ENCODE assay signal across 8 cellular contexts in genomic region chrX:150547511-150548115, GRCh38. TPM values are rescaled to one million over a fixed set of nuclear protein-coding genes. Genes with fewer than 3 reads are reported as not detected.
DNase-seq lines count a peak whose midpoint lies in the region; ATAC-seq and TF ChIP-seq lines count a peak whose summit lies in the region.

No MANE protein-coding gene starts in this region.

- peaks cover 11 to 30% (median 19%) of the 10 kb centered on the region in 4 donors for H3K4me1 Mint-ChIP-seq in CD4-positive, alpha-beta memory T cell
- peaks cover 26% of the 10 kb centered on the region for H3K4me1 Mint-ChIP-seq in activated T-helper 1 cell treated with anti-CD3 and anti-CD28 coated beads, Interleukin-12 subunit alpha, Interleukin-12 subunit beta, Interleukin-2, Interleukin-4 antibody, amounts not matched to agents 30 ng/mL and 10 ng/mL and 1 ng/mL, durations not matched to agents 14 hours and 24 hours and 36 hours (ENCODE audit: low read depth)
- H3K4me1 Mint-ChIP-seq in natural killer cell treated with Interleukin-12 subunit alpha and Interleukin-12 subunit beta and Interleukin-15 and Interleukin-18, amount 100 ng/mL, for 72 hours (ENCODE audit: low read depth in 2 of 2) = peaks cover 25 to 33% of the 10 kb centered on the region in 2 donors

- peak overlapping the region; percentile 57 to 81 (median 78) for H3K4me3 Mint-ChIP-seq in CD4-positive, alpha-beta memory T cell
- H3K4me3 Mint-ChIP-seq in activated T-helper 1 cell treated with anti-CD3 and anti-CD28 coated beads, Interleukin-12 subunit alpha, Interleukin-12 subunit beta, Interleukin-2, Interleukin-4 antibody, amounts not matched to agents 30 ng/mL and 10 ng/mL and 1 ng/mL, durations not matched to agents 14 hours and 24 hours and 36 hours = peak overlapping the region; percentile 30
- H3K4me3 Mint-ChIP-seq in natural killer cell treated with Interleukin-12 subunit alpha and Interleukin-12 subunit beta and Interleukin-15 and Interleukin-18, amount 100 ng/mL, for 72 hours = peak overlapping the region; percentile 28

- H3K9me3 ChIP-seq in CD4-positive, alpha-beta memory T cell (ENCODE audit: control insufficient read depth in 1 of 2, low read length in 2 of 2) = no peaks in the 10 kb centered on the region

- H3K4me3 ChIP-seq in CD4-positive, alpha-beta memory T cell (ENCODE audit: low read length in 2 of 2) = peak overlapping the region in 1 of 2 donors; percentile 35
- H3K4me3 ChIP-seq in fibroblast of villous mesenchyme (ENCODE audit: low read depth, low read length) = peak overlapping the region; percentile 46

- no peaks in the 10 kb centered on the region for H3K36me3 Mint-ChIP-seq in CD4-positive, alpha-beta memory T cell
- H3K36me3 Mint-ChIP-seq in activated T-helper 1 cell treated with anti-CD3 and anti-CD28 coated beads, Interleukin-12 subunit alpha, Interleukin-12 subunit beta, Interleukin-2, Interleukin-4 antibody, amounts not matched to agents 30 ng/mL and 10 ng/mL and 1 ng/mL, durations not matched to agents 14 hours and 24 hours and 36 hours (ENCODE audit: low read depth) = peaks cover 1% of the 10 kb centered on the region
- H3K36me3 Mint-ChIP-seq in natural killer cell treated with Interleukin-12 subunit alpha and Interleukin-12 subunit beta and Interleukin-15 and Interleukin-18, amount 100 ng/mL, for 72 hours = no peaks in the 10 kb centered on the region

- no peak overlapping the region for H3K27ac ChIP-seq in CD4-positive, alpha-beta memory T cell (ENCODE audit: low read depth, low read length)

- H3K27ac Mint-ChIP-seq in CD4-positive, alpha-beta memory T cell = peak overlapping the region; percentile 37 to 93 (median 79)
- H3K27ac Mint-ChIP-seq in activated T-helper 1 cell treated with anti-CD3 and anti-CD28 coated beads, Interleukin-12 subunit alpha, Interleukin-12 subunit beta, Interleukin-2, Interleukin-4 antibody, amounts not matched to agents 30 ng/mL and 10 ng/mL and 1 ng/mL, durations not matched to agents 14 hours and 24 hours and 36 hours = peak overlapping the region; percentile 80
- peak overlapping the region in 1 of 2 donors; percentile 70 for H3K27ac Mint-ChIP-seq in natural killer cell treated with Interleukin-12 subunit alpha and Interleukin-12 subunit beta and Interleukin-15 and Interleukin-18, amount 100 ng/mL, for 72 hours

- H3K4me1 ChIP-seq in CD4-positive, alpha-beta memory T cell (ENCODE audit: insufficient read depth, low read length) = peaks cover 30% of the 10 kb centered on the region

- no peak for TF ChIP-seq CTCF in fibroblast of villous mesenchyme (IDR thresholded peaks at IDR 0.05; ENCODE audit: insufficient read depth, low read depth, low read length)

- no peaks in the 10 kb centered on the region for H3K27me3 ChIP-seq in CD4-positive, alpha-beta memory T cell (ENCODE audit: insufficient read depth, low read length)

- ATAC-seq in GM19328 (IDR thresholded peaks at IDR 0.05; ENCODE audit: unreplicated experiment) (peak; percentile 52), GM18870 (IDR thresholded peaks at IDR 0.05; ENCODE audit: unreplicated experiment) (no peak)
- peak; percentile 71 to 76 for ATAC-seq in natural killer cell treated with Interleukin-12 subunit alpha and Interleukin-12 subunit beta and Interleukin-15 and Interleukin-18, amount 100 ng/mL, for 72 hours

- POLR2A ChIA-PET in CD4-positive, alpha-beta memory T cell (lab: Charles Lee; ENCODE audit: partially characterized antibody) = interaction anchor here (1.1 to 4.2 kb wide), 4 partner anchors 23 to 607 kb away, joined by 3 to 67 read pairs (median 4); partner anchors contain the start of gene MTM1

- H3K9me3 Mint-ChIP-seq in CD4-positive, alpha-beta memory T cell = no peaks in the 10 kb centered on the region
- no peaks in the 10 kb centered on the region for H3K9me3 Mint-ChIP-seq in activated T-helper 1 cell treated with anti-CD3 and anti-CD28 coated beads, Interleukin-12 subunit alpha, Interleukin-12 subunit beta, Interleukin-2, Interleukin-4 antibody, amounts not matched to agents 30 ng/mL and 10 ng/mL and 1 ng/mL, durations not matched to agents 14 hours and 24 hours and 36 hours
- no peaks in the 10 kb centered on the region for H3K9me3 Mint-ChIP-seq in natural killer cell treated with Interleukin-12 subunit alpha and Interleukin-12 subunit beta and Interleukin-15 and Interleukin-18, amount 100 ng/mL, for 72 hours

- intact Hi-C loops in CD4-positive, alpha-beta memory T cell (cut with micrococcal nuclease) = loop anchor here (1.0 to 2.0 kb wide), 2 partner anchors 21 to 39 kb away; partner anchors contain the start of gene MTM1
- intact Hi-C loops in activated T-helper 1 cell treated with anti-CD3 and anti-CD28 coated beads, Interleukin-12 subunit alpha, Interleukin-12 subunit beta, Interleukin-2, Interleukin-4 antibody, amounts not matched to agents 30 ng/mL and 10 ng/mL and 1 ng/mL, durations not matched to agents 14 hours and 24 hours and 36 hours (cut with micrococcal nuclease) = loop anchor here (2.0 to 5.0 kb wide), 2 partner anchors 21 to 850 kb away; partner anchors contain the start of genes MTM1 and VMA21

- CTCF ChIA-PET in CD4-positive, alpha-beta memory T cell (lab: Charles Lee; ENCODE audit: partially characterized antibody) = interaction anchor here (1.0 to 4.7 kb wide), 4 partner anchors 23 to 61 kb away, joined by 3 to 34 read pairs (median 4); no protein-coding TSS in a partner anchor

- DNase-seq in CD4-positive, alpha-beta memory T cell = no peak
- DNase-seq in HPDE6-E6E7 (ENCODE audit: extremely low spot score) = peak; percentile 68
- no peak for DNase-seq in activated T-helper 1 cell treated with anti-CD3 and anti-CD28 coated beads, Interleukin-12 subunit alpha, Interleukin-12 subunit beta, Interleukin-2, Interleukin-4 antibody, amounts not matched to agents 30 ng/mL and 10 ng/mL and 1 ng/mL, durations not matched to agents 14 hours and 24 hours and 36 hours (ENCODE audit: low spot score)
- peak; percentile 44 for DNase-seq in fibroblast of villous mesenchyme (ENCODE audit: low read depth)
- no peak for DNase-seq in natural killer cell treated with Interleukin-12 subunit alpha and Interleukin-12 subunit beta and Interleukin-15 and Interleukin-18, amount 100 ng/mL, for 72 hours (ENCODE audit: low spot score)
- no peak for DNase-seq in NCI-H510A treated with DMSO at 0.1 percent for 48 hours (lab: John Stamatoyannopoulos, UW)

- H3K36me3 ChIP-seq in CD4-positive, alpha-beta memory T cell (ENCODE audit: insufficient read depth, low read length) = no peaks in the 10 kb centered on the region

- H3K27me3 Mint-ChIP-seq in CD4-positive, alpha-beta memory T cell = no peaks in the 10 kb centered on the region
- no peaks in the 10 kb centered on the region for H3K27me3 Mint-ChIP-seq in activated T-helper 1 cell treated with anti-CD3 and anti-CD28 coated beads, Interleukin-12 subunit alpha, Interleukin-12 subunit beta, Interleukin-2, Interleukin-4 antibody, amounts not matched to agents 30 ng/mL and 10 ng/mL and 1 ng/mL, durations not matched to agents 14 hours and 24 hours and 36 hours (ENCODE audit: insufficient read depth)
- H3K27me3 Mint-ChIP-seq in natural killer cell treated with Interleukin-12 subunit alpha and Interleukin-12 subunit beta and Interleukin-15 and Interleukin-18, amount 100 ng/mL, for 72 hours = peaks cover 0 to 6% of the 10 kb centered on the region in 2 donors

RNA-seq across cellular contexts. Expression of gene MTM1, which starts 20.8 kb away (rescaled TPM):
- 10 to 100 TPM; 37.7 to 38.5 TPM for total RNA-seq in CD4-positive, alpha-beta memory T cell
- 10 to 100 TPM; 27.3 to 32.5 TPM for polyA plus RNA-seq in CD4-positive, alpha-beta memory T cell
- total RNA-seq in activated T-helper 1 cell treated with anti-CD3 and anti-CD28 coated beads, Interleukin-12 subunit alpha, Interleukin-12 subunit beta, Interleukin-2, Interleukin-4 antibody, amounts not matched to agents 30 ng/mL and 10 ng/mL and 1 ng/mL, durations not matched to agents 14 hours and 24 hours and 36 hours = 24.1 and 24.3 TPM in 2 replicates
- 8.4 and 13.4 TPM in 2 replicates for total RNA-seq in fibroblast of villous mesenchyme
- 10 to 100 TPM in 1 of 2 donors, 1 to 10 TPM in 1; 9.1 to 10.8 TPM for total RNA-seq in natural killer cell treated with Interleukin-12 subunit alpha and Interleukin-12 subunit beta and Interleukin-15 and Interleukin-18, amount 100 ng/mL, for 72 hours

Comparison
In these comparisons a context has a peak if more than half of its experiments do, and no peak if none do; other contexts are left out.
1. DNase-seq: peak in HPDE6-E6E7 (single experiment) and fibroblast of villous mesenchyme (single experiment); none in CD4-positive, alpha-beta memory T cell (0 of 5), activated T-helper 1 cell treated with anti-CD3 and anti-CD28 coated beads, Interleukin-12 subunit alpha, Interleukin-12 subunit beta, Interleukin-2, Interleukin-4 antibody, amounts not matched to agents 30 ng/mL and 10 ng/mL and 1 ng/mL, durations not matched to agents 14 hours and 24 hours and 36 hours (single experiment), natural killer cell treated with Interleukin-12 subunit alpha and Interleukin-12 subunit beta and Interleukin-15 and Interleukin-18, amount 100 ng/mL, for 72 hours (single experiment) and NCI-H510A treated with DMSO at 0.1 percent for 48 hours (single experiment).
2. Peak in every context shown above with its lines, with median percentiles within 50 percentile points of each other: H3K4me3 Mint-ChIP-seq.